8 cellular contexts compared by ENCODE assay signal in the genomic region with DNA sequence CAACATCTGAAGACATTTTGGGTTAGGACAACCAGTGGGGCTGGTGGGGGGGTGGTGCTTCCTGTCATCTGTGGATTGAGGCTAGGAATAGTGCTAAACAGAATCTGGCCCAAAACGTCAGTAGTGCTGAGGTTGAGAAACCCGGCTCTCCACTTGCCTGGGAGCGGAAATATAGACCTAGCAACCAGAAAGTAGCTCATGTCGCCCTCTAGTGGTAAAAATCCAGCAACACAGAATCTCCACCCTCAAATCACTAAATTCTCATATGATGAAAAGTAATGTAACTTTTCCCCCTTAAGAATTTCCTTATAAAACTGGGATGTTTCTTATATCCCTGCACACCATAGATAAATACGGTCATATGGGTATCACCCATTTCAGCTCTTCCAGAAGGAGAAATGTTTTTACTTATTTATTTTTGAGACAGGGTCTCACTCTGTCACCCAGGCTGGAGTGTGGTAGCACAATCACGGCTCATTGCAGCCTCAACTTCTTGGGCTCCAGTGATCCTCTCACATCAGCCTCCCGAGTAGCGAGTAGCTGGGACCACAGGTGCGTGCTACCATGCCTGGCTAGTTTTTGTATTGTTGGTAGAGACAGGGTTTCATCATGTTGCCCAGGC. TPM values are rescaled to one million over a fixed set of nuclear protein-coding genes. Genes with fewer than 3 reads are reported as not detected.
A peak's percentile ranks its signal among the peaks of the same experiment; 100 is the strongest.
DNase-seq lines count a peak whose midpoint lies in the region; ATAC-seq and TF ChIP-seq lines count a peak whose summit lies in the region.

No MANE protein-coding gene starts in this region.

- H3K9me3 ChIP-seq in heart right ventricle, result no peaks in the 10 kb centered on the region

- H3K36me3 ChIP-seq in heart right ventricle, result peaks cover 0 to 98% (median 45%) of the 10 kb centered on the region in 9 donors

- DNase-seq in NAMALWA (ENCODE audit: low spot score) (peak; percentile 91), SKM-1 treated with dmso at 0.1 percent for 144 hours (lab: John Stamatoyannopoulos, UW; ENCODE audit: unreplicated experiment) (peak; percentile 74), heart right ventricle (peak; percentile 34 to 79), renal cortical epithelial cell (ENCODE audit: low read depth) (peak; percentile 80), 8988T (no peak)
- DNase-seq in activated naive CD8-positive, alpha-beta T cell treated with anti-CD3 and anti-CD28 coated beads, Interleukin-2, amount 50 U/mL, for 16 hours (ENCODE audit: low read depth, low spot score), result peak; percentile 26

- H3K27ac ChIP-seq in heart right ventricle, result peak overlapping the region in 5 of 10 donors; percentile 20 to 52 (median 42)

- ATAC-seq in HG02588 (IDR thresholded peaks at IDR 0.05; ENCODE audit: unreplicated experiment), result peak; percentile 81
- peak; percentile 47 to 95 (median 90) for ATAC-seq in heart right ventricle

- intact Hi-C loops in heart right ventricle (cut with DNase I), result loop anchor here (1.0 to 10.0 kb wide), 7 partner anchors 53 to 190 kb away; no protein-coding TSS in a partner anchor

- TF ChIP-seq CTCF in GM12872 (IDR thresholded peaks at IDR 0.05; ENCODE audit: insufficient read depth, low read depth, low read length) (peak; percentile 72), heart right ventricle (IDR thresholded peaks at IDR 0.05) (peak; percentile 74 to 92 (median 84))

- WGBS in heart right ventricle, 2 donors, result 37 to 39% methylated on average over 9 of the region's 9 CpGs

- peaks cover 0 to 24% (median 5%) of the 10 kb centered on the region in 9 donors for H3K4me1 ChIP-seq in heart right ventricle

- no peaks in the 10 kb centered on the region for H3K27me3 ChIP-seq in heart right ventricle

- H3K4me3 ChIP-seq in heart right ventricle, result no peak overlapping the region

RNA-seq across cellular contexts. Expression of gene ZC3HAV1, which starts 34.4 kb away (rescaled TPM):
- total RNA-seq in heart right ventricle (10 to 100 TPM in 1 of 10 donors, 1 to 10 TPM in 9; 4.4 to 28.3 (median 6.7) TPM), renal cortical epithelial cell (38.7 and 68.5 TPM in 2 replicates)
- polyA plus RNA-seq in heart right ventricle, result 1 to 10 TPM; 2.7 to 4.3 TPM

RNA-seq across cellular contexts. Expression of gene ZC3HAV1L, which starts 39.3 kb away (rescaled TPM):
- total RNA-seq in heart right ventricle, result 1 to 10 TPM; 1.8 to 5.8 (median 2.5) TPM
- polyA plus RNA-seq in heart right ventricle, result under 1 TPM; 0.39 to 0.95 TPM
- total RNA-seq in renal cortical epithelial cell, result 13.5 and 34.9 TPM in 2 replicates
